Comparison of ENCODE assay signal across 14 cellular contexts in the genomic region with DNA sequence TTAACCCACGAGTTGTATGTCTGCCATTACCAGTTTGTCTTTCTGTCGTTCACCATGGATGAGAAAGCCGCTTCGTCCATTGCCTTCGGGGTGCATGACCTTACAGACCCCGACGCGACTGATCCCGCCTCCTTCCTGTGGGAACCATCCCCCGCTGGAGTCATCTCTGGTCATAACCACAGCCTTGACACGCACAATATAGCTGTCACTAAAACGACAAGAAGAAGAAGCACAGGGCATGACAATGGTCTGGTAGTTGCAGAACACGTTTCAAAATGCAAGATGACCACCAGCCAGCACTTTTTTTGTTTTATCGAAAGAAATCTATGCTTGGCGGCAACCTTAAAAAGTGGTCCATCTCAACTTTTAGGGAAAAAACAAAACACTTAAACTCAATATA.
DNase-seq lines count a peak whose midpoint lies in the region; ATAC-seq and TF ChIP-seq lines count a peak whose summit lies in the region.
"Had no signal": no experiment of that assay in that cellular context is flagged by ENCODE, and none has a peak within 500 bp of the region (broad histone marks: within the 10 kb centered on the region; RNA-seq: fewer than 3 reads in every experiment).

No MANE protein-coding gene starts in this region.

- no peak overlapping the region for H3K4me3 ChIP-seq in H7 (ENCODE audit: insufficient read depth, low read depth, low read length)
- H3K4me3 ChIP-seq in smooth muscle cell: no peak overlapping the region
- H3K4me3 ChIP-seq in tibial nerve: no peak overlapping the region
- H3K4me3 ChIP-seq: SJCRH30 had no signal

- H3K36me3 Mint-ChIP-seq in central memory CD8-positive, alpha-beta T cell (ENCODE audit: insufficient read depth): peaks cover 3% of the 10 kb centered on the region
- H3K36me3 Mint-ChIP-seq: CD8-positive, alpha-beta T cell had no signal

- H3K4me2 ChIP-seq in smooth muscle cell: peak overlapping the region; percentile 41

- H3K27me3 ChIP-seq in H7 (ENCODE audit: control insufficient read depth, insufficient read depth, low read length): no peaks in the 10 kb centered on the region
- H3K27me3 ChIP-seq in smooth muscle cell (ENCODE audit: low read depth): no peaks in the 10 kb centered on the region
- H3K27me3 ChIP-seq in tibial nerve: no peaks in the 10 kb centered on the region
- H3K27me3 ChIP-seq: BE2C, SJCRH30 had no signal

- peak overlapping the region; percentile 12 for H3K4me3 Mint-ChIP-seq in central memory CD8-positive, alpha-beta T cell
- H3K4me3 Mint-ChIP-seq: CD8-positive, alpha-beta T cell had no signal

- H3K4me1 ChIP-seq in smooth muscle cell (ENCODE audit: low read depth) (peaks cover 15% of the 10 kb centered on the region), tibial nerve (peaks cover 0 to 45% (median 5%) of the 10 kb centered on the region in 4 donors)
- H3K4me1 ChIP-seq: BE2C had no signal

- no peak for TF ChIP-seq EP300 in tibial nerve (IDR thresholded peaks at IDR 0.05)

- no peaks in the 10 kb centered on the region for H3K4me1 Mint-ChIP-seq in central memory CD8-positive, alpha-beta T cell

- peak overlapping the region; percentile 8 for H3K27ac ChIP-seq in smooth muscle cell (ENCODE audit: low read depth)
- peak overlapping the region in 1 of 4 donors; percentile 53 for H3K27ac ChIP-seq in tibial nerve
- H3K27ac ChIP-seq: SJCRH30 had no signal

- WGBS in smooth muscle cell (ENCODE audit: low lambda C conversion rate): 61% methylated on average over 15 of the region's 15 CpGs
- 53% methylated on average over 15 of the region's 15 CpGs for WGBS in tibial nerve, 2 donors

- ATAC-seq in central memory CD8-positive, alpha-beta T cell (replicated peaks; ENCODE audit: extremely low read depth, poor library complexity, severe bottlenecking): no peak
- ATAC-seq: CD8-positive, alpha-beta T cell had no signal

- H4K20me1 ChIP-seq in smooth muscle cell (ENCODE audit: low read depth): peaks cover 37% of the 10 kb centered on the region

- H3K36me3 ChIP-seq in H7 (replicated peaks; ENCODE audit: control insufficient read depth, insufficient read depth, low read length) (no peaks in the 10 kb centered on the region; the same call in 1 of the 2 replicates), smooth muscle cell (ENCODE audit: low read depth) (no peaks in the 10 kb centered on the region), tibial nerve (no peaks in the 10 kb centered on the region)
- H3K36me3 ChIP-seq: BE2C had no signal

- peaks cover 14% of the 10 kb centered on the region for H3F3A ChIP-seq in smooth muscle cell (ENCODE audit: low read depth)

- H2AFZ ChIP-seq in smooth muscle cell (ENCODE audit: low read depth): no peak overlapping the region

- TF ChIP-seq CTCF in smooth muscle cell (IDR thresholded peaks at IDR 0.05; ENCODE audit: borderline replicate concordance, insufficient read depth, poor library complexity, severe bottlenecking) (no peak), tibial nerve (IDR thresholded peaks at IDR 0.05) (no peak)

- H3K27ac Mint-ChIP-seq in central memory CD8-positive, alpha-beta T cell (ENCODE audit: low read depth): no peak overlapping the region
- H3K27ac Mint-ChIP-seq: CD8-positive, alpha-beta T cell had no signal

- no peak for TF ChIP-seq POLR2A in tibial nerve (IDR thresholded peaks at IDR 0.05)

- H3K9ac ChIP-seq in smooth muscle cell (ENCODE audit: low read depth): no peak overlapping the region

- H3K79me2 ChIP-seq in smooth muscle cell (ENCODE audit: low read depth): peaks cover 58% of the 10 kb centered on the region

- H3K9me3 Mint-ChIP-seq in central memory CD8-positive, alpha-beta T cell: no peaks in the 10 kb centered on the region
- H3K9me3 Mint-ChIP-seq: CD8-positive, alpha-beta T cell had no signal

- H3K9me3 ChIP-seq in smooth muscle cell (replicated peaks; ENCODE audit: low read depth) (no peaks in the 10 kb centered on the region), tibial nerve (no peaks in the 10 kb centered on the region)
- H3K9me3 ChIP-seq: BE2C, SJCRH30 had no signal

- H3K27me3 Mint-ChIP-seq in central memory CD8-positive, alpha-beta T cell: no peaks in the 10 kb centered on the region

- DNase-seq in H7: peak; percentile 25
- peak; percentile 78 for DNase-seq in MV-4-11 (lab: John Stamatoyannopoulos, UW)
- DNase-seq in central memory CD8-positive, alpha-beta T cell (ENCODE audit: low spot score in 2 of 2): no peak
- DNase-seq in smooth muscle cell (lab: John Stamatoyannopoulos, UW; ENCODE audit: unreplicated experiment): no peak
- DNase-seq in effector CD8-positive, alpha-beta T cell (lab: John Stamatoyannopoulos, UW): no peak
- DNase-seq in tibial nerve (ENCODE audit: low spot score in 2 of 2): no peak
- DNase-seq in DMS153 (lab: John Stamatoyannopoulos, UW): no peak
- DNase-seq: BE2C; CD8-positive, alpha-beta T cell; NCI-H1417; NCI-H1930; NCI-H2171 treated with DMSO at 0.1 percent for 48 hours; NCI-H82; SJCRH30 had no signal

Comparison
In these comparisons a context has a peak if more than half of its experiments do, and no peak if none do; other contexts are left out.
1. DNase-seq: peak in H7 (single experiment) and MV-4-11 (single experiment); none in central memory CD8-positive, alpha-beta T cell (0 of 2), smooth muscle cell (single experiment), effector CD8-positive, alpha-beta T cell (single experiment), tibial nerve (0 of 2) and DMS153 (single experiment).